In the genomic region with DNA sequence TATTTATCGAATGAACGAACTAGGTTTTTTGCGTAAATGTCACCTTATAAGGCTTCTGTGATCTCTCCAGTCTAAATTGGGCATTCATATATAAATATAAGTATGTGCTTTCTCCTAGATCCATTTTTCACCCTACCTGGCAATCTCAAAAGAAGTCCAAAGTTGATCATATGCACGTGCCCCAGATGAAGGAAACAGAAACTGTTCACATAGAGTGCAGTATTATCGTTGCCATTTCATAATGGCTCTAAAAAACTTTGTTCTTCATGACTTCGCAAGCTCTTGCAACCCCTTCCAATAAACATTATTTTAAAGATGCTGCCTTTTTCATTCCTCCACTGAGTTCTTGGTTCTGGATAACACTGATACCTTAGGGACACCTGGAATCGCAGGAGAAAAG, we compare ENCODE assay signal across 8 cellular contexts. TPM values are rescaled to one million over a fixed set of nuclear protein-coding genes. Genes with fewer than 3 reads are reported as not detected.
DNase-seq lines count a peak whose midpoint lies in the region; ATAC-seq and TF ChIP-seq lines count a peak whose summit lies in the region.

No MANE protein-coding gene starts in this region.

- ATAC-seq in T-cell (replicated peaks in 1 of 4): no peak
- no peak for ATAC-seq in psoas muscle
- no peak for ATAC-seq in GM21447 (IDR thresholded peaks at IDR 0.05; ENCODE audit: unreplicated experiment)
- no peak for ATAC-seq in HG03378 (IDR thresholded peaks at IDR 0.05; ENCODE audit: unreplicated experiment)

- H3K36me3 ChIP-seq in psoas muscle (ENCODE audit: insufficient read depth in 1 of 2, low read depth in 1 of 2): peaks cover 0 to 9% of the 10 kb centered on the region in 2 donors

- 18 to 19% (median 18%) methylated on average over 7 of the region's 7 CpGs for WGBS in psoas muscle, 3 donors

- peak overlapping the region; percentile 91 for H3K27ac ChIP-seq in psoas muscle

- peak overlapping the region; percentile 91 to 99 (median 99) for H3K4me3 Mint-ChIP-seq in T-cell

- peak overlapping the region; percentile 88 for H3K4me3 ChIP-seq in GM08714 (ENCODE audit: low read length)
- peak overlapping the region; percentile 95 for H3K4me3 ChIP-seq in fibroblast of villous mesenchyme (ENCODE audit: low read depth, low read length)
- peak overlapping the region; percentile 95 for H3K4me3 ChIP-seq in psoas muscle

- no peaks in the 10 kb centered on the region for H3K27me3 Mint-ChIP-seq in T-cell

- H3K9me3 Mint-ChIP-seq in T-cell: no peaks in the 10 kb centered on the region

- peak overlapping the region; percentile 94 to 98 for H3K27ac Mint-ChIP-seq in T-cell

- H3K9me3 ChIP-seq in psoas muscle: no peaks in the 10 kb centered on the region

- H3K4me1 ChIP-seq in psoas muscle: peaks cover 14% of the 10 kb centered on the region

- H3K36me3 Mint-ChIP-seq in T-cell: no peaks in the 10 kb centered on the region

- CTCF ChIA-PET in T-cell (lab: Charles Lee): interaction anchor here (0.6 to 2.1 kb wide), 3 partner anchors 52 to 535 kb away, joined by 7 to 11 read pairs (median 8); partner anchors contain the start of gene PPA2 (in 1 of the 2)

- DNase-seq in T-cell (no peak), fibroblast of villous mesenchyme (ENCODE audit: low read depth) (peak; percentile 22), psoas muscle (no peak), iPS-NIHi11 (ENCODE audit: low spot score) (no peak)
- no peak for DNase-seq in activated CD4-positive, CD25-positive, alpha-beta regulatory T cell treated with anti-CD3 and anti-CD28 coated beads, Interleukin-2, amount 50 U/mL, for 72 hours

- H3K27me3 ChIP-seq in psoas muscle (ENCODE audit: insufficient read depth in 3 of 3, low read length in 2 of 3): no peaks in the 10 kb centered on the region

- intact Hi-C loops in psoas muscle (cut with DNase I): loop anchor here in 1 of 2 donors (1.0 to 5.0 kb wide), 4 partner anchors 83 to 565 kb away; partner anchors contain the start of gene PPA2

- POLR2A ChIA-PET in T-cell (lab: Charles Lee): interaction anchor here in 1 of 2 donors (0.8 to 1.1 kb wide), 2 partner anchors 12 to 563 kb away, joined by 3 read pairs; no protein-coding TSS in a partner anchor

- peaks cover 29 to 33% (median 31%) of the 10 kb centered on the region in 3 donors for H3K4me1 Mint-ChIP-seq in T-cell

- TF ChIP-seq CTCF in fibroblast of villous mesenchyme (IDR thresholded peaks at IDR 0.05; ENCODE audit: insufficient read depth, low read depth, low read length): no peak
- TF ChIP-seq CTCF in psoas muscle (IDR thresholded peaks at IDR 0.05): no peak

RNA-seq across cellular contexts. Expression of gene INTS12, which starts 0.7 kb away (rescaled TPM):
- total RNA-seq in T-cell (10 to 100 TPM; 14.5 to 23.8 (median 17.3) TPM), fibroblast of villous mesenchyme (13.9 and 18.6 TPM in 2 replicates), psoas muscle (10 to 100 TPM; 17.7 to 28.8 (median 20.2) TPM)
- polyA plus RNA-seq in psoas muscle: 10 to 100 TPM; 27.7 to 38.8 (median 29.9) TPM

RNA-seq across cellular contexts. Expression of gene GSTCD, which starts 0.8 kb away (rescaled TPM):
- total RNA-seq in T-cell: 1 to 10 TPM; 5.1 to 7.5 (median 5.2) TPM
- 11.0 and 22.5 TPM in 2 replicates for total RNA-seq in fibroblast of villous mesenchyme
- 1 to 10 TPM; 2.6 to 6.6 (median 4.5) TPM for total RNA-seq in psoas muscle
- polyA plus RNA-seq in psoas muscle: 1 to 10 TPM in 2 of 3 donors, under 1 TPM in 1; 0.82 to 4.7 (median 2.8) TPM
